In the genomic region with DNA sequence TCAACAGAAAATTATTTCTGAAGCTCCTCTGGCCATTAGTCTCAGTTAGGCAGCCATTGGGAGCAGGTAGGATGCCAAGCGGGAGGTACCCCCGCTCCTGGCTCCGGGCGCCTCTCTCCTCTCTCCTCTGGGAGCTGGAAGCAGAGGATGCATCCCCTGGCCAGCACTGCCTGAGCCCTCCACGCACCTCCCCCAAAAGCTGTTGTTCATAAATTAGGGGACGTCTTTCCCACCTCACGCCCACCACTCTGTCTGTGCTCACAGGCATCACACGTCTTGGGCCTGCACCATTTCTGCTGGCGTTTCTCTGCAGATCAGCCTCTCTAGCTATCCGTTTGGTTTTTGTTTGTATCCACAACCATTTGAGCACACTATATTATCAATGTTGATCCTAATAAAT, we compare ENCODE assay signal across 13 cellular contexts.
A peak's percentile ranks its signal among the peaks of the same experiment; 100 is the strongest.
DNase-seq lines count a peak whose midpoint lies in the region; ATAC-seq, FAIRE-seq and TF ChIP-seq lines count a peak whose summit lies in the region.
"Had no signal": no experiment of that assay in that cellular context is flagged by ENCODE, and none has a peak within 500 bp of the region (broad histone marks: within the 10 kb centered on the region; RNA-seq: fewer than 3 reads in every experiment).

No MANE protein-coding gene starts in this region.

- H3K27ac ChIP-seq in H1 (ENCODE audit: low read depth, low read length) (no peak overlapping the region), stomach (no peak overlapping the region)
- H3K27ac ChIP-seq: BLaER1 treated with 17β-estradiol and CSF1 and Interleukin-3, amounts not matched to agents 10 nM and 100 nM; GM23248 had no signal

- H4K8ac ChIP-seq in H1 (ENCODE audit: extremely low read depth, insufficient read depth, low read length) = no peak overlapping the region

- H3K27me3 ChIP-seq in H1 (replicated peaks in 1 of 4; ENCODE audit: control insufficient read depth in 3 of 4, extremely low read depth in 1 of 4, insufficient read depth in 3 of 4, low read length in 3 of 4) (no peaks in the 10 kb centered on the region), stomach (no peaks in the 10 kb centered on the region)
- H3K27me3 ChIP-seq: BLaER1 treated with 17β-estradiol and CSF1 and Interleukin-3, amounts not matched to agents 10 nM and 100 nM had no signal

- H3K23ac ChIP-seq in H1 (ENCODE audit: insufficient read length) = no peak overlapping the region

- H3K14ac ChIP-seq in H1 (ENCODE audit: insufficient read length) = no peak overlapping the region

- intact Hi-C loops in stomach (cut with DNase I; ENCODE audit: low total_unique reads) = no loop called here

- H3K4me2 ChIP-seq in H1 (ENCODE audit: insufficient read depth in 1 of 2, low read depth in 2 of 2, low read length in 2 of 2) = no peak overlapping the region

- peak; percentile 9 for DNase-seq in D341Med (ENCODE audit: low spot score)
- peak in 1 of 2 experiments; percentile 40 for DNase-seq in H1 (ENCODE audit: low read depth in 1 of 2, low spot score in 2 of 2)
- peak; percentile 7 for DNase-seq in mucosa of gallbladder (ENCODE audit: low spot score)
- peak; percentile 16 for DNase-seq in stomach
- DNase-seq in NCI-H1048 (lab: John Stamatoyannopoulos, UW) = no peak
- DNase-seq in NOMO-1 treated with dmso at 0.1 percent for 144 hours (lab: John Stamatoyannopoulos, UW; ENCODE audit: unreplicated experiment) = no peak
- DNase-seq: ACHN; CD4-positive, CD25-positive, alpha-beta regulatory T cell; DMS 273 treated with DMSO at 0.1 percent for 48 hours; GM23248; H9 had no signal

- no peak overlapping the region for H3K9ac ChIP-seq in H1 (replicated peaks in 1 of 4; ENCODE audit: extremely low read depth in 1 of 4, low read depth in 3 of 4, low read length in 3 of 4)
- H3K9ac ChIP-seq: BLaER1 treated with 17β-estradiol and CSF1 and Interleukin-3, amounts not matched to agents 10 nM and 100 nM; GM23248 had no signal

- no peaks in the 10 kb centered on the region for H3K79me1 ChIP-seq in H1 (ENCODE audit: low read depth, low read length)

- 84% methylated on average over 10 of the region's 10 CpGs; no CpG with 5 or more reads in 1 of the 2 experiments for WGBS in H1 (ENCODE audit: extremely low coverage in 1 of 2, insufficient coverage in 1 of 2, insufficient read length in 1 of 2, insufficient replicate concordance in 2 of 2, low coverage in 1 of 2, low lambda C conversion rate in 2 of 2, missing lambda C conversion rate in 1 of 2), 2 experiments
- 88 to 94% (median 92%) methylated on average over 10 of the region's 10 CpGs for WGBS in stomach, 5 donors

- H3K23me2 ChIP-seq in H1 (ENCODE audit: low read depth, low read length) = no peaks in the 10 kb centered on the region

- H3K9me3 ChIP-seq in H1 (ENCODE audit: insufficient read depth in 2 of 2, low read depth in 1 of 2, low read length in 1 of 2) = no peaks in the 10 kb centered on the region; a peak in 1 of 4 replicates
- H3K9me3 ChIP-seq in stomach = no peaks in the 10 kb centered on the region

- TF ChIP-seq EP300 in H1 (IDR thresholded peaks at IDR 0.05; ENCODE audit: borderline replicate concordance in 1 of 2, low read depth in 2 of 2, low read length in 2 of 2) (no peak), stomach (IDR thresholded peaks at IDR 0.05) (no peak)

- no peak overlapping the region for H2BK20ac ChIP-seq in H1 (ENCODE audit: low read length)

- no peak for TF ChIP-seq RAD21 in H1 (IDR thresholded peaks at IDR 0.05 in 1 of 2, conservative IDR thresholded peaks at IDR 0.05 in 1 of 2; ENCODE audit: low read depth in 2 of 2, low read length in 2 of 2)

- H3K79me2 ChIP-seq in H1 (ENCODE audit: control insufficient read depth in 1 of 2, insufficient read depth in 2 of 2, low read length in 2 of 2) = no peaks in the 10 kb centered on the region

- no peak overlapping the region for H3K4me3 ChIP-seq in H1 (ENCODE audit: extremely low read depth in 1 of 4, insufficient read depth in 2 of 4, low read depth in 3 of 4, low read length in 4 of 4)
- H3K4me3 ChIP-seq in stomach = no peak overlapping the region
- H3K4me3 ChIP-seq: BLaER1 treated with 17β-estradiol and CSF1 and Interleukin-3, amounts not matched to agents 10 nM and 100 nM; GM23248 had no signal

- no peak overlapping the region for H3K4ac ChIP-seq in H1 (replicated peaks; ENCODE audit: insufficient read length, low read depth, low read length)

- no peak overlapping the region for H4K5ac ChIP-seq in H1 (ENCODE audit: insufficient read length, low read depth, low read length)

- no peak overlapping the region for H2BK5ac ChIP-seq in H1 (ENCODE audit: low read depth, low read length)

- no peak overlapping the region for H2BK120ac ChIP-seq in H1 (replicated peaks; ENCODE audit: low read depth, low read length)

- H4K20me1 ChIP-seq in H1 (replicated peaks in 1 of 2; ENCODE audit: control insufficient read depth in 1 of 2, insufficient read depth in 2 of 2, low read length in 2 of 2) = no peaks in the 10 kb centered on the region
- H4K20me1 ChIP-seq: BLaER1 treated with 17β-estradiol and CSF1 and Interleukin-3, amounts not matched to agents 10 nM and 100 nM had no signal

- H2BK12ac ChIP-seq in H1 (ENCODE audit: low read depth, low read length) = no peak overlapping the region

- no peak overlapping the region for H2AFZ ChIP-seq in H1 (ENCODE audit: low read length)
- H2AFZ ChIP-seq: GM23248 had no signal

- no peak overlapping the region for H2AK5ac ChIP-seq in H1 (ENCODE audit: low read depth, low read length)

- no peak overlapping the region for H3K18ac ChIP-seq in H1 (ENCODE audit: extremely low read depth, low read length)

- H3K4me1 ChIP-seq in H1 (replicated peaks in 1 of 4; ENCODE audit: control insufficient read depth in 3 of 4, insufficient read depth in 4 of 4, low read length in 3 of 4) = no peaks in the 10 kb centered on the region; a peak in 1 of 7 replicates
- no peaks in the 10 kb centered on the region for H3K4me1 ChIP-seq in stomach

- H2BK15ac ChIP-seq in H1 (ENCODE audit: low read length) = no peak overlapping the region

- H3K56ac ChIP-seq in H1 (replicated peaks; ENCODE audit: insufficient read length, low read depth, low read length) = no peak overlapping the region

- TF ChIP-seq POLR2A in H1 (IDR thresholded peaks at IDR 0.05; ENCODE audit: control extremely low read depth in 1 of 2, low read depth in 2 of 2, low read length in 2 of 2) = no peak
- TF ChIP-seq POLR2A in stomach (IDR thresholded peaks at IDR 0.05) = no peak

- POLR2A ChIA-PET in H1 (lab: Charles Lee; ENCODE audit: partially characterized antibody) = interaction anchor here (1.4 kb wide), 1 partner anchor 33 kb away, joined by 5 read pairs; no protein-coding TSS in a partner anchor

- TF ChIP-seq CTCF in H1 (IDR thresholded peaks at IDR 0.05; ENCODE audit: control extremely low read depth in 1 of 3, insufficient read depth in 1 of 3, low read depth in 1 of 3, low read length in 3 of 3) (no peak), stomach (IDR thresholded peaks at IDR 0.05) (no peak)

- peak overlapping the region; percentile 42 for H4K91ac ChIP-seq in H1 (replicated peaks; ENCODE audit: insufficient read length, low read length)

- CTCF ChIA-PET in H1 (lab: Charles Lee; ENCODE audit: partially characterized antibody) = interaction anchor here (0.9 to 1.6 kb wide), 4 partner anchors 8 to 32 kb away, joined by 3 to 5 read pairs (median 3); no protein-coding TSS in a partner anchor

- ATAC-seq in HG02610 (IDR thresholded peaks at IDR 0.05; ENCODE audit: unreplicated experiment) = no peak

- H3K36me3 ChIP-seq in H1 (ENCODE audit: control insufficient read depth in 2 of 4, insufficient read depth in 4 of 4, low read length in 3 of 4) (no peaks in the 10 kb centered on the region), stomach (peaks cover 0 to 10% (median 6%) of the 10 kb centered on the region in 4 donors)
- H3K36me3 ChIP-seq: BLaER1 treated with 17β-estradiol and CSF1 and Interleukin-3, amounts not matched to agents 10 nM and 100 nM had no signal

- no peak for FAIRE-seq in H1 (lab: Jason Lieb, UNC)

TF ChIP-seq in H1, 55 proteins besides CTCF, POLR2A, EP300 and RAD21 (continues in another document):
- TF ChIP-seq, protein P1, sequence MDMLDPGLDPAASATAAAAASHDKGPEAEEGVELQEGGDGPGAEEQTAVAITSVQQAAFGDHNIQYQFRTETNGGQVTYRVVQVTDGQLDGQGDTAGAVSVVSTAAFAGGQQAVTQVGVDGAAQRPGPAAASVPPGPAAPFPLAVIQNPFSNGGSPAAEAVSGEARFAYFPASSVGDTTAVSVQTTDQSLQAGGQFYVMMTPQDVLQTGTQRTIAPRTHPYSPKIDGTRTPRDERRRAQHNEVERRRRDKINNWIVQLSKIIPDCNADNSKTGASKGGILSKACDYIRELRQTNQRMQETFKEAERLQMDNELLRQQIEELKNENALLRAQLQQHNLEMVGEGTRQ (IDR thresholded peaks at IDR 0.05; ENCODE audit: low read length) = no peak
- TF ChIP-seq SP4 (IDR thresholded peaks at IDR 0.05; ENCODE audit: low read length) (no peak), RNF2 (IDR thresholded peaks at IDR 0.05; ENCODE audit: borderline replicate concordance, low read depth, low read length, missing control alignments, poor library complexity, severe bottlenecking) (no peak), EZH2 (IDR thresholded peaks at IDR 0.05; ENCODE audit: low read depth, low read length, severe bottlenecking) (no peak), CHD2 (IDR thresholded peaks at IDR 0.05; ENCODE audit: low read length) (no peak), CTBP2 (IDR thresholded peaks at IDR 0.05; ENCODE audit: borderline replicate concordance, insufficient read depth, insufficient read length, low read length) (no peak), ZNF274 (IDR thresholded peaks at IDR 0.05; ENCODE audit: borderline replicate concordance, extremely low read depth, low read length) (no peak), SP2 (IDR thresholded peaks at IDR 0.05; ENCODE audit: low read length) (no peak), YY1 (IDR thresholded peaks at IDR 0.05; ENCODE audit: low read depth, low read length) (no peak), MAFK (IDR thresholded peaks at IDR 0.05; ENCODE audit: low read depth, low read length) (no peak), ATF2 (IDR thresholded peaks at IDR 0.05; ENCODE audit: low read length) (no peak), ASH2L (IDR thresholded peaks at IDR 0.05; ENCODE audit: low read length) (no peak), POU5F1 (IDR thresholded peaks at IDR 0.05; ENCODE audit: low read depth, low read length) (no peak)

Comparison
In these comparisons a context has a peak if more than half of its experiments do, and no peak if none do; other contexts are left out.
1. DNase-seq: peak in D341Med (single experiment), mucosa of gallbladder (single experiment) and stomach (single experiment); none in NCI-H1048 (single experiment) and NOMO-1 treated with dmso at 0.1 percent for 144 hours (single experiment).